1 cellular context compared by ENCODE assay signal in the genomic region with DNA sequence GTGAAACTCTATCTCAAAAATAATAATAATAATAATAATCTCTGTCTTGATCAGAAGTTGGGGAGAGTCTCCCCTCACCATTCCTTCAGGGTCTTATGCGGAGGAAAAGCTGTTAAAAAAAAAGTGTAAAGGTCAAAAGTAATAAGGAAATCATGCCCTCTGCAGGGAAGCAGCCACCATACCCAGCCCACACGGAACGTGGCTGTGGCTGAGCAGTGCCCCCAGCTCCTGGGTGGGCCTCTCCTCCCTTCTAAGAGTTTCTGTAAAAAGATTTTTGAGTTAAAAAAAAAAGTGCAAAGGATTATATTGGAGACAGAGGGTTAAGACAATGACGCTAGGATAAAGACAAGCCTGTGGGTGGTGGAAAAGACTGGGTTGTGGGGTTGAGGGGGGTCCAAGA.
TF ChIP-seq lines count a peak whose summit lies in the region.

No MANE protein-coding gene starts in this region.

TF ChIP-seq in HepG2, 621 proteins besides CTCF, POLR2A, EP300 and RAD21:
- TF ChIP-seq, protein P1, sequence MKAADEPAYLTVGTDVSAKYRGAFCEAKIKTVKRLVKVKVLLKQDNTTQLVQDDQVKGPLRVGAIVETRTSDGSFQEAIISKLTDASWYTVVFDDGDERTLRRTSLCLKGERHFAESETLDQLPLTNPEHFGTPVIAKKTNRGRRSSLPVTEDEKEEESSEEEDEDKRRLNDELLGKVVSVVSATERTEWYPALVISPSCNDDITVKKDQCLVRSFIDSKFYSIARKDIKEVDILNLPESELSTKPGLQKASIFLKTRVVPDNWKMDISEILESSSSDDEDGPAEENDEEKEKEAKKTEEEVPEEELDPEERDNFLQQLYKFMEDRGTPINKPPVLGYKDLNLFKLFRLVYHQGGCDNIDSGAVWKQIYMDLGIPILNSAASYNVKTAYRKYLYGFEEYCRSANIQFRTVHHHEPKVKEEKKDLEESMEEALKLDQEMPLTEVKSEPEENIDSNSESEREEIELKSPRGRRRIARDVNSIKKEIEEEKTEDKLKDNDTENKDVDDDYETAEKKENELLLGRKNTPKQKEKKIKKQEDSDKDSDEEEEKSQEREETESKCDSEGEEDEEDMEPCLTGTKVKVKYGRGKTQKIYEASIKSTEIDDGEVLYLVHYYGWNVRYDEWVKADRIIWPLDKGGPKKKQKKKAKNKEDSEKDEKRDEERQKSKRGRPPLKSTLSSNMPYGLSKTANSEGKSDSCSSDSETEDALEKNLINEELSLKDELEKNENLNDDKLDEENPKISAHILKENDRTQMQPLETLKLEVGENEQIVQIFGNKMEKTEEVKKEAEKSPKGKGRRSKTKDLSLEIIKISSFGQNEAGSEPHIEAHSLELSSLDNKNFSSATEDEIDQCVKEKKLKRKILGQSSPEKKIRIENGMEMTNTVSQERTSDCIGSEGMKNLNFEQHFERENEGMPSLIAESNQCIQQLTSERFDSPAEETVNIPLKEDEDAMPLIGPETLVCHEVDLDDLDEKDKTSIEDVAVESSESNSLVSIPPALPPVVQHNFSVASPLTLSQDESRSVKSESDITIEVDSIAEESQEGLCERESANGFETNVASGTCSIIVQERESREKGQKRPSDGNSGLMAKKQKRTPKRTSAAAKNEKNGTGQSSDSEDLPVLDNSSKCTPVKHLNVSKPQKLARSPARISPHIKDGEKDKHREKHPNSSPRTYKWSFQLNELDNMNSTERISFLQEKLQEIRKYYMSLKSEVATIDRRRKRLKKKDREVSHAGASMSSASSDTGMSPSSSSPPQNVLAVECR (CRISPR knock-in tag; IDR thresholded peaks at IDR 0.05; ENCODE audit: borderline replicate concordance) = no peak
- TF ChIP-seq MAF1 (CRISPR knock-in tag; IDR thresholded peaks at IDR 0.05; ENCODE audit: borderline replicate concordance) (no peak), CREM (IDR thresholded peaks at IDR 0.05) (no peak), CREM (CRISPR knock-in tag; IDR thresholded peaks at IDR 0.05) (no peak), ZNF563 (CRISPR knock-in tag; IDR thresholded peaks at IDR 0.05) (peak; percentile 58; the same call in 1 of the 2 replicates), IRX3 (CRISPR knock-in tag; IDR thresholded peaks at IDR 0.05; ENCODE audit: borderline replicate concordance, low read depth) (no peak), ZNF605 (CRISPR knock-in tag; IDR thresholded peaks at IDR 0.05) (0 out of 2 replicates have a peak, but pooled peaks have one; percentile 34)
- TF ChIP-seq, protein P2, sequence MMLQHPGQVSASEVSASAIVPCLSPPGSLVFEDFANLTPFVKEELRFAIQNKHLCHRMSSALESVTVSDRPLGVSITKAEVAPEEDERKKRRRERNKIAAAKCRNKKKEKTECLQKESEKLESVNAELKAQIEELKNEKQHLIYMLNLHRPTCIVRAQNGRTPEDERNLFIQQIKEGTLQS (CRISPR knock-in tag; IDR thresholded peaks at IDR 0.05) = no peak
- TF ChIP-seq, protein P3, sequence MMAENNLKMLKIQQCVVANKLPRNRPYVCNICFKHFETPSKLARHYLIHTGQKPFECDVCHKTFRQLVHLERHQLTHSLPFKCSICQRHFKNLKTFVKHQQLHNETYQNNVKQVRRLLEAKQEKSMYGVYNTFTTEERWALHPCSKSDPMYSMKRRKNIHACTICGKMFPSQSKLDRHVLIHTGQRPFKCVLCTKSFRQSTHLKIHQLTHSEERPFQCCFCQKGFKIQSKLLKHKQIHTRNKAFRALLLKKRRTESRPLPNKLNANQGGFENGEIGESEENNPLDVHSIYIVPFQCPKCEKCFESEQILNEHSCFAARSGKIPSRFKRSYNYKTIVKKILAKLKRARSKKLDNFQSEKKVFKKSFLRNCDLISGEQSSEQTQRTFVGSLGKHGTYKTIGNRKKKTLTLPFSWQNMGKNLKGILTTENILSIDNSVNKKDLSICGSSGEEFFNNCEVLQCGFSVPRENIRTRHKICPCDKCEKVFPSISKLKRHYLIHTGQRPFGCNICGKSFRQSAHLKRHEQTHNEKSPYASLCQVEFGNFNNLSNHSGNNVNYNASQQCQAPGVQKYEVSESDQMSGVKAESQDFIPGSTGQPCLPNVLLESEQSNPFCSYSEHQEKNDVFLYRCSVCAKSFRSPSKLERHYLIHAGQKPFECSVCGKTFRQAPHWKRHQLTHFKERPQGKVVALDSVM (CRISPR knock-in tag; IDR thresholded peaks at IDR 0.05) = 0 out of 2 replicates have a peak, but pooled peaks have one; percentile 15
